ENCODE assay signal across 1 cellular context in genomic region chr19:3284759-3285646, GRCh38.
A peak's percentile ranks its signal among the peaks of the same experiment; 100 is the strongest.
TF ChIP-seq lines count a peak whose summit lies in the region.

No MANE protein-coding gene starts in this region.

TF ChIP-seq in HepG2, 621 proteins besides CTCF, POLR2A, EP300 and RAD21 (continued from another document and continues in another):
- no peak; the same call in 1 of the 2 replicates for TF ChIP-seq CREB1 (IDR thresholded peaks at IDR 0.05)
- TF ChIP-seq CREB1 (CRISPR knock-in tag; IDR thresholded peaks at IDR 0.05): peak; percentile 32; the same call in 1 of the 2 replicates
- TF ChIP-seq RORA (CRISPR knock-in tag; IDR thresholded peaks at IDR 0.05): no peak
- no peak for TF ChIP-seq NR2F6 (IDR thresholded peaks at IDR 0.05)
- TF ChIP-seq NR2F6 (CRISPR knock-in tag; IDR thresholded peaks at IDR 0.05): no peak
- TF ChIP-seq ZNF724P (CRISPR knock-in tag; IDR thresholded peaks at IDR 0.05; ENCODE audit: borderline replicate concordance): no peak
- no peak for TF ChIP-seq ZNF207 (IDR thresholded peaks at IDR 0.05; ENCODE audit: borderline replicate concordance)
- TF ChIP-seq PHF8 (CRISPR knock-in tag; IDR thresholded peaks at IDR 0.05): no peak
- no peak for TF ChIP-seq NR2F1 (CRISPR knock-in tag; IDR thresholded peaks at IDR 0.05)
- TF ChIP-seq ONECUT2 (CRISPR knock-in tag; IDR thresholded peaks at IDR 0.05): no peak
- TF ChIP-seq ZNF124 (CRISPR knock-in tag; IDR thresholded peaks at IDR 0.05): no peak
- TF ChIP-seq BATF2 (CRISPR knock-in tag; IDR thresholded peaks at IDR 0.05): no peak
- no peak for TF ChIP-seq PRDM4 (CRISPR knock-in tag; IDR thresholded peaks at IDR 0.05; ENCODE audit: borderline replicate concordance)
- no peak for TF ChIP-seq E2F5 (CRISPR knock-in tag; conservative IDR thresholded peaks at IDR 0.05)
- no peak for TF ChIP-seq ZBTB46 (CRISPR knock-in tag; IDR thresholded peaks at IDR 0.05; ENCODE audit: borderline replicate concordance)
- TF ChIP-seq GRHL1 (CRISPR knock-in tag; conservative IDR thresholded peaks at IDR 0.05): no peak
- TF ChIP-seq ZNF256 (CRISPR knock-in tag; conservative IDR thresholded peaks at IDR 0.05): no peak
- TF ChIP-seq DR1 (CRISPR knock-in tag; IDR thresholded peaks at IDR 0.05): 0 out of 2 replicates have a peak, but pooled peaks have one; percentile 23
- no peak for TF ChIP-seq CREB3 (CRISPR knock-in tag; IDR thresholded peaks at IDR 0.05)
- TF ChIP-seq LRRFIP1 (CRISPR knock-in tag; conservative IDR thresholded peaks at IDR 0.05): no peak
- no peak for TF ChIP-seq CENPX (CRISPR knock-in tag; IDR thresholded peaks at IDR 0.05)
- TF ChIP-seq MLXIP (CRISPR knock-in tag; IDR thresholded peaks at IDR 0.05; ENCODE audit: borderline replicate concordance): no peak
- TF ChIP-seq PRMT3 (CRISPR knock-in tag; IDR thresholded peaks at IDR 0.05; ENCODE audit: borderline replicate concordance, low read depth): no peak
- TF ChIP-seq ZNF563 (CRISPR knock-in tag; IDR thresholded peaks at IDR 0.05): no peak
- no peak for TF ChIP-seq MXD1 (CRISPR knock-in tag; IDR thresholded peaks at IDR 0.05)
- TF ChIP-seq PREB (CRISPR knock-in tag; IDR thresholded peaks at IDR 0.05): no peak
- TF ChIP-seq ZNF605 (CRISPR knock-in tag; IDR thresholded peaks at IDR 0.05): no peak
- no peak for TF ChIP-seq ZNF382 (CRISPR knock-in tag; IDR thresholded peaks at IDR 0.05; ENCODE audit: borderline replicate concordance)
- TF ChIP-seq ZNF576 (CRISPR knock-in tag; IDR thresholded peaks at IDR 0.05): no peak
- TF ChIP-seq ZNF280B (CRISPR knock-in tag; IDR thresholded peaks at IDR 0.05; ENCODE audit: borderline replicate concordance): no peak
- no peak for TF ChIP-seq IRF9 (CRISPR knock-in tag; IDR thresholded peaks at IDR 0.05; ENCODE audit: borderline replicate concordance)
- TF ChIP-seq ZKSCAN8 (CRISPR knock-in tag; IDR thresholded peaks at IDR 0.05; ENCODE audit: borderline replicate concordance): no peak
- TF ChIP-seq ZNF468 (CRISPR knock-in tag; IDR thresholded peaks at IDR 0.05): no peak
- no peak for TF ChIP-seq GMEB2 (CRISPR knock-in tag; IDR thresholded peaks at IDR 0.05; ENCODE audit: low read depth)
- no peak for TF ChIP-seq THAP7 (CRISPR knock-in tag; IDR thresholded peaks at IDR 0.05)
- no peak for TF ChIP-seq NKX3-1 (CRISPR knock-in tag; IDR thresholded peaks at IDR 0.05)
- TF ChIP-seq SPEN (CRISPR knock-in tag; IDR thresholded peaks at IDR 0.05; ENCODE audit: low read depth): peak; percentile 60; the same call in 1 of the 2 replicates
- no peak for TF ChIP-seq ZNF678 (CRISPR knock-in tag; IDR thresholded peaks at IDR 0.05)
